Comparison of ENCODE assay signal across 1 cellular context in the genomic region with DNA sequence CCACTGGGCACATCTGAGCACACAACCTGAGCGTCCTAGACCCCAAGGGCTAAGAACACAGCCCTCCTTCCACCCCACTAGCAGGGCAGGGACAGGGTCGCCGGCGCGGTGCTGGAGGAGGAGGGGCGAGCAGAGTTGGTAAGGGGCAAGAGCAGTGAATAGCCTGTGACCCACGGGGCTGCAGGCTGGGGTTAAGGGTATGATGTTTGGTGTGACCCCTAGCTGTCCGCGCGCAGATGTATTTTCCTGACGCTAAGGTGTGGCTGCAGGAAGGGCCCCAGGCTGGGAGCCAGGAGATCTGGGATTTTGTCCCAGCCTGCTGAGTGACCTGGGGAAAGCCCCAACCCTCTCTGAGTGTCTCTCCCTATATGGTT.
TF ChIP-seq lines count a peak whose summit lies in the region.

No MANE protein-coding gene starts in this region.

TF ChIP-seq in A549, 52 proteins besides CTCF, POLR2A, EP300 and RAD21 (continued from another document):
- TF ChIP-seq, protein P1, sequence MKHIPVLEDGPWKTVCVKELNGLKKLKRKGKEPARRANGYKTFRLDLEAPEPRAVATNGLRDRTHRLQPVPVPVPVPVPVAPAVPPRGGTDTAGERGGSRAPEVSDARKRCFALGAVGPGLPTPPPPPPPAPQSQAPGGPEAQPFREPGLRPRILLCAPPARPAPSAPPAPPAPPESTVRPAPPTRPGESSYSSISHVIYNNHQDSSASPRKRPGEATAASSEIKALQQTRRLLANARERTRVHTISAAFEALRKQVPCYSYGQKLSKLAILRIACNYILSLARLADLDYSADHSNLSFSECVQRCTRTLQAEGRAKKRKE (CRISPR knock-in tag; IDR thresholded peaks at IDR 0.05; ENCODE audit: low read depth): no peak
- TF ChIP-seq, protein P2, sequence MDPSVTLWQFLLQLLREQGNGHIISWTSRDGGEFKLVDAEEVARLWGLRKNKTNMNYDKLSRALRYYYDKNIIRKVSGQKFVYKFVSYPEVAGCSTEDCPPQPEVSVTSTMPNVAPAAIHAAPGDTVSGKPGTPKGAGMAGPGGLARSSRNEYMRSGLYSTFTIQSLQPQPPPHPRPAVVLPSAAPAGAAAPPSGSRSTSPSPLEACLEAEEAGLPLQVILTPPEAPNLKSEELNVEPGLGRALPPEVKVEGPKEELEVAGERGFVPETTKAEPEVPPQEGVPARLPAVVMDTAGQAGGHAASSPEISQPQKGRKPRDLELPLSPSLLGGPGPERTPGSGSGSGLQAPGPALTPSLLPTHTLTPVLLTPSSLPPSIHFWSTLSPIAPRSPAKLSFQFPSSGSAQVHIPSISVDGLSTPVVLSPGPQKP (IDR thresholded peaks at IDR 0.05; ENCODE audit: low read depth, low read length): no peak
